6 cellular contexts compared by ENCODE assay signal in genomic region chr9:39073537-39073936, GRCh38.
A peak's percentile ranks its signal among the peaks of the same experiment; 100 is the strongest.
DNase-seq lines count a peak whose midpoint lies in the region; ATAC-seq, FAIRE-seq and TF ChIP-seq lines count a peak whose summit lies in the region.
"Not testable (repeated sequence)": the region's sequence is repeated elsewhere in the genome, so short reads cannot be mapped to it uniquely, and the experiment has no call there.

No MANE protein-coding gene starts in this region.

- RAD21 ChIA-PET in GM12878 (lab: Charles Lee; ENCODE audit: unreplicated experiment): not testable (repeated sequence)

- TF ChIP-seq EP300 in A549 (IDR thresholded peaks at IDR 0.05); GM12878 (IDR thresholded peaks at IDR 0.05; ENCODE audit: borderline replicate concordance in 1 of 2, control insufficient read depth in 1 of 2, low read depth in 2 of 2, low read length in 2 of 2): not testable (repeated sequence)

- intact Hi-C loops in GM12878 (cut with micrococcal nuclease; ENCODE audit: unreplicated experiment); naive thymus-derived CD4-positive, alpha-beta T cell (cut with micrococcal nuclease); sciatic nerve (cut with DNase I); upper lobe of right lung (cut with DNase I): not testable (repeated sequence)

- not testable (repeated sequence) for H3K9me3 Mint-ChIP-seq in naive thymus-derived CD4-positive, alpha-beta T cell; stimulated activated naive CD8-positive, alpha-beta T cell treated with anti-CD3 and anti-CD28 coated beads, Interleukin-15, amount 100 ng/mL, for 72 hours

- H3K36me3 Mint-ChIP-seq in naive thymus-derived CD4-positive, alpha-beta T cell: not testable (repeated sequence)

- H3K27me3 Mint-ChIP-seq in naive thymus-derived CD4-positive, alpha-beta T cell: peaks cover 3 to 15% (median 9%) of the 10 kb centered on the region in 5 donors
- H3K27me3 Mint-ChIP-seq in stimulated activated naive CD8-positive, alpha-beta T cell treated with anti-CD3 and anti-CD28 coated beads, Interleukin-15, amount 100 ng/mL, for 72 hours: not testable (repeated sequence)

- not testable (repeated sequence) for H3K27ac ChIP-seq in A549; GM12878 (ENCODE audit: control insufficient read depth, insufficient read depth); naive thymus-derived CD4-positive, alpha-beta T cell (ENCODE audit: low read depth, low read length); upper lobe of right lung

- not testable (repeated sequence) for H4K20me1 ChIP-seq in GM12878 (ENCODE audit: control insufficient read depth, insufficient read depth)

- not testable (repeated sequence) for H3K9ac ChIP-seq in GM12878 (ENCODE audit: control insufficient read depth, insufficient read depth, low read length)

- TF ChIP-seq POLR2A in A549 (IDR thresholded peaks at IDR 0.05; ENCODE audit: low read length); GM12878 (IDR thresholded peaks at IDR 0.05; ENCODE audit: low read depth, low read length): not testable (repeated sequence)

- not testable (repeated sequence) for H3K4me1 Mint-ChIP-seq in naive thymus-derived CD4-positive, alpha-beta T cell; stimulated activated naive CD8-positive, alpha-beta T cell treated with anti-CD3 and anti-CD28 coated beads, Interleukin-15, amount 100 ng/mL, for 72 hours

- not testable (repeated sequence) for H3K27ac Mint-ChIP-seq in naive thymus-derived CD4-positive, alpha-beta T cell; stimulated activated naive CD8-positive, alpha-beta T cell treated with anti-CD3 and anti-CD28 coated beads, Interleukin-15, amount 100 ng/mL, for 72 hours

- BruUV-seq in GM12878 (replicated peaks; lab: Mats Ljungman, UMichigan): not testable (repeated sequence)

- in situ Hi-C loops in GM12878 (cut with MboI): not testable (repeated sequence)

- not testable (repeated sequence) for H3K4me3 ChIP-seq in A549; GM12878; naive thymus-derived CD4-positive, alpha-beta T cell (ENCODE audit: low read length); upper lobe of right lung

- ATAC-seq in A549: peak; percentile 13 to 27; a peak in 1 of 6 replicates
- ATAC-seq in GM12878: 0 out of 3 replicates have a peak, but pooled peaks have one; percentile 14
- peak; percentile 22 for ATAC-seq in naive thymus-derived CD4-positive, alpha-beta T cell
- ATAC-seq in sciatic nerve: peak; percentile 47
- ATAC-seq in stimulated activated naive CD8-positive, alpha-beta T cell treated with anti-CD3 and anti-CD28 coated beads, Interleukin-15, amount 100 ng/mL, for 72 hours: peak; percentile 20
- ATAC-seq in upper lobe of right lung: peak; percentile 46

- POLR2A ChIA-PET in A549 (lab: Yijun Ruan, JAX); GM12878 (lab: Charles Lee); naive thymus-derived CD4-positive, alpha-beta T cell (lab: Charles Lee): not testable (repeated sequence)

- H3K4me2 ChIP-seq in A549; GM12878 (ENCODE audit: control insufficient read depth, insufficient read depth): not testable (repeated sequence)

- not testable (repeated sequence) for H3K79me2 ChIP-seq in GM12878 (ENCODE audit: control insufficient read depth, insufficient read depth, low read length)

- not testable (repeated sequence) for H3K4me1 ChIP-seq in A549; GM12878 (ENCODE audit: control insufficient read depth, insufficient read depth, low read length); naive thymus-derived CD4-positive, alpha-beta T cell (ENCODE audit: control insufficient read depth in 2 of 2, insufficient read depth in 2 of 2, low read length in 2 of 2); upper lobe of right lung

- not testable (repeated sequence) for H2AFZ ChIP-seq in GM12878 (ENCODE audit: control insufficient read depth, low read depth, low read length)

- H3K27me3 ChIP-seq in GM12878 (replicated peaks in 1 of 2; ENCODE audit: control insufficient read depth in 2 of 2, insufficient read depth in 2 of 2, low read length in 1 of 2); naive thymus-derived CD4-positive, alpha-beta T cell (ENCODE audit: control insufficient read depth in 2 of 2, insufficient read depth in 2 of 2, low read length in 2 of 2); upper lobe of right lung: not testable (repeated sequence)

- not testable (repeated sequence) for H3K4me3 Mint-ChIP-seq in naive thymus-derived CD4-positive, alpha-beta T cell; stimulated activated naive CD8-positive, alpha-beta T cell treated with anti-CD3 and anti-CD28 coated beads, Interleukin-15, amount 100 ng/mL, for 72 hours

- FAIRE-seq in A549 (lab: Jason Lieb, UNC); GM12878 (lab: Jason Lieb, UNC): not testable (repeated sequence)

- TF ChIP-seq CTCF in A549 (IDR thresholded peaks at IDR 0.05); GM12878 (IDR thresholded peaks at IDR 0.05 in 2 of 3, conservative IDR thresholded peaks at IDR 0.05 in 1 of 3; ENCODE audit: control insufficient read depth in 2 of 3, extremely low read depth in 1 of 3, insufficient read depth in 1 of 3, low read depth in 3 of 3, low read length in 3 of 3); upper lobe of right lung (IDR thresholded peaks at IDR 0.05): not testable (repeated sequence)

- not testable (repeated sequence) for H3K36me3 ChIP-seq in GM12878 (ENCODE audit: control insufficient read depth in 2 of 2, insufficient read depth in 2 of 2, low read length in 1 of 2); naive thymus-derived CD4-positive, alpha-beta T cell (ENCODE audit: control insufficient read depth in 2 of 3, insufficient read depth in 3 of 3, low read length in 3 of 3); upper lobe of right lung

- SMC1A ChIA-PET in GM12878 (lab: Charles Lee; ENCODE audit: uncharacterized antibody, unreplicated experiment): not testable (repeated sequence)

- not testable (repeated sequence) for TF ChIP-seq RAD21 in A549 (conservative IDR thresholded peaks at IDR 0.05 in 1 of 2, IDR thresholded peaks at IDR 0.05 in 1 of 2); GM12878 (IDR thresholded peaks at IDR 0.05; ENCODE audit: insufficient read depth, low read depth, low read length)

- DNase-seq in A549 (ENCODE audit: low read depth in 1 of 2, low spot score in 1 of 2); GM12878 (ENCODE audit: low read depth, low spot score); naive thymus-derived CD4-positive, alpha-beta T cell; sciatic nerve (ENCODE audit: low spot score); stimulated activated naive CD8-positive, alpha-beta T cell treated with anti-CD3 and anti-CD28 coated beads, Interleukin-15, amount 100 ng/mL, for 72 hours; upper lobe of right lung: not testable (repeated sequence)

- H3K9me3 ChIP-seq in A549; GM12878 (replicated peaks; ENCODE audit: control insufficient read depth, insufficient read depth, low read length); naive thymus-derived CD4-positive, alpha-beta T cell (ENCODE audit: control insufficient read depth in 2 of 3, low read length in 3 of 3); upper lobe of right lung: not testable (repeated sequence)

- WGBS in A549 (ENCODE audit: missing lambda C conversion rate): 91% methylated on average over 8 of the region's 8 CpGs
- WGBS in GM12878 (ENCODE audit: insufficient coverage, insufficient replicate concordance, low lambda C conversion rate, missing lambda C conversion rate): 26% methylated on average over 8 of the region's 8 CpGs

- CTCF ChIA-PET in A549 (lab: Yijun Ruan, JAX); GM12878 (lab: Yijun Ruan, JAX); naive thymus-derived CD4-positive, alpha-beta T cell (lab: Charles Lee): not testable (repeated sequence)
